9 cellular contexts compared by ENCODE assay signal in the genomic region with DNA sequence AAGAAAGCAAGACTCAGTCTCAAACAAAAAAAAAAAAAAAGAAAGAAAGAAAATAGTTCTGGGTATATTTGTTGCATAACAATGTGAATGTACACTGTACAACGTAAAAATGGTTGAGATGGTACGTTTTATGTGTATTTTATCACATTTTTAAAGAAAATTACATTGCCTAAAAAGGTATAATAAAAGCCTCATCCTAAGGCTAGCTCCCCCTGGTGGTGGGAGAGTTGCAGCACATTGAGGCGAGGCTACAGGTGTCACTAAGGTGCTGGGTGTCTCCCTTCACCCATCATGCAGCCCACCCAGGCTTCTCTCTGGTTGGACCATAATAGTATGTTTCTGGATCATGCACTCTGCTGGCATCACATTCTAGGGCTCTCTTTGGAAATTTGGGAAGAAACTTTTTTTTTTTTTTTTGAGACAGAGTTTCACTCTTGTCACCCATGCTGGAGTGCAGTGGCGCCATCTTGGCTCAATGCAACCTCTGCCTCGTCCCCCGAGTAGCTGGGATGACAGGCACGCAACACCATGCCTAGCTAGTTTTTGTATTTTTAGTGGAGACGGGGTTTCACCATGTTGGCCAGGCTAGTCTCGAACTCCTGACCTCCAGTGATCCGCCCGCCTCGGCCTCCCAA. TPM values are rescaled to one million over a fixed set of nuclear protein-coding genes. Genes with fewer than 3 reads are reported as not detected.
DNase-seq lines count a peak whose midpoint lies in the region; ATAC-seq and TF ChIP-seq lines count a peak whose summit lies in the region.
"Had no signal": no experiment of that assay in that cellular context is flagged by ENCODE, and none has a peak within 500 bp of the region (broad histone marks: within the 10 kb centered on the region; RNA-seq: fewer than 3 reads in every experiment).

No MANE protein-coding gene starts in this region.

- intact Hi-C loops in prostate gland (cut with DNase I) = no loop called here

- H3K4me3 ChIP-seq in AG04449 (ENCODE audit: low read depth, low read length) (no peak overlapping the region), GM12875 (ENCODE audit: low read depth, low read length) (no peak overlapping the region), prostate gland (no peak overlapping the region)
- H3K4me3 ChIP-seq: skin epidermis had no signal

- WGBS in prostate gland = 73% methylated on average over 12 of the region's 12 CpGs

- no peak overlapping the region for H3K27ac ChIP-seq in foreskin keratinocyte
- H3K27ac ChIP-seq in prostate gland = no peak overlapping the region
- H3K27ac ChIP-seq: skin epidermis had no signal

- DNase-seq in AG04449 (ENCODE audit: low read depth, low spot score) (no peak), OCI-M1 (lab: John Stamatoyannopoulos, UW) (peak; percentile 81), foreskin keratinocyte (peak in 1 of 2 donors; percentile 36), prostate gland (ENCODE audit: low spot score) (peak; percentile 67), hepatic stellate cell (ENCODE audit: low spot score) (no peak), amniotic stem cell (lab: John Stamatoyannopoulos, UW) (no peak)
- peak; percentile 84 to 90 for DNase-seq in activated T-cell treated with anti-CD3 and anti-CD28 coated beads, Interleukin-2, amount 50 U/mL, for 48 hours

- H3K4me1 ChIP-seq in foreskin keratinocyte = no peaks in the 10 kb centered on the region
- H3K4me1 ChIP-seq in prostate gland (replicated peaks) = no peaks in the 10 kb centered on the region

- H3K27me3 ChIP-seq in foreskin keratinocyte (no peaks in the 10 kb centered on the region), prostate gland (replicated peaks; ENCODE audit: insufficient read depth) (no peaks in the 10 kb centered on the region)

- TF ChIP-seq CTCF in AG04449 (IDR thresholded peaks at IDR 0.05; ENCODE audit: insufficient read depth, low read length, missing control alignments) (peak; percentile 80), GM12875 (IDR thresholded peaks at IDR 0.05; ENCODE audit: borderline replicate concordance, insufficient read depth, low read depth, low read length) (peak; percentile 78), foreskin keratinocyte (conservative IDR thresholded peaks at IDR 0.05) (peak; percentile 80), prostate gland (IDR thresholded peaks at IDR 0.05) (peak; percentile 55 to 71 (median 68))

- CTCF ChIA-PET in AG04449 (lab: Yijun Ruan, JAX) = interaction anchor here (0.6 to 9.9 kb wide), 35 partner anchors 8 to 620 kb away, joined by 3 to 136 read pairs (median 4); partner anchors contain the start of genes HACD3, INTS14 and RAB11A

- ATAC-seq in foreskin keratinocyte = no peak

- H3K9me3 ChIP-seq in prostate gland = no peaks in the 10 kb centered on the region

- TF ChIP-seq POLR2A in prostate gland (IDR thresholded peaks at IDR 0.05) = no peak

- POLR2A ChIA-PET in AG04449 (lab: Yijun Ruan, JAX) = interaction anchor here (0.9 kb wide), 1 partner anchor 12 kb away, joined by 6 read pairs; the partner anchor contains the start of gene RAB11A

- H3K36me3 ChIP-seq in prostate gland = no peaks in the 10 kb centered on the region

RNA-seq across cellular contexts. Expression of gene RAB11A, which starts 12.4 kb away (rescaled TPM):
- total RNA-seq in foreskin keratinocyte = 226 and 228 TPM in 2 replicates
- polyA plus RNA-seq in foreskin keratinocyte = 238 and 246 TPM in 2 replicates
- 100 to 1,000 TPM; 178 to 223 TPM for total RNA-seq in prostate gland

Comparison
In these comparisons a context has a peak if more than half of its experiments do, and no peak if none do; other contexts are left out.
1. DNase-seq: peak in OCI-M1 (single experiment), activated T-cell treated with anti-CD3 and anti-CD28 coated beads, Interleukin-2, amount 50 U/mL, for 48 hours (2 of 2) and prostate gland (single experiment); none in AG04449 (single experiment), hepatic stellate cell (single experiment) and amniotic stem cell (single experiment).
2. Peak in every context shown above with its lines, with median percentiles within 50 percentile points of each other: CTCF ChIP-seq.